ENCODE assay signal across 9 cellular contexts in genomic region chr10:119208553-119208940, GRCh38. TPM values are rescaled to one million over a fixed set of nuclear protein-coding genes. Genes with fewer than 3 reads are reported as not detected.
DNase-seq lines count a peak whose midpoint lies in the region; ATAC-seq lines count a peak whose summit lies in the region.
"Had no signal": no experiment of that assay in that cellular context is flagged by ENCODE, and none has a peak within 500 bp of the region (broad histone marks: within the 10 kb centered on the region; RNA-seq: fewer than 3 reads in every experiment).

No MANE protein-coding gene starts in this region.

- H3K4me3 ChIP-seq in iPS-20b (ENCODE audit: low read length), result peak overlapping the region; percentile 84
- H3K4me3 ChIP-seq in subcutaneous abdominal adipose tissue (ENCODE audit: low read depth in 1 of 5, low read length in 5 of 5), result peak overlapping the region; percentile 81 to 96 (median 89)

- no peak for ATAC-seq in HG03432 (IDR thresholded peaks at IDR 0.05; ENCODE audit: unreplicated experiment)

- intact Hi-C loops in activated T-helper 2 cell treated with anti-CD3 and anti-CD28 coated beads, Interferon-gamma antibody, Interleukin-2, Interleukin-4, amounts not matched to agents 10 μg/mL and 5 μg/mL and 100 μg/mL, durations not matched to agents 14 hours and 24 hours and 36 hours (cut with micrococcal nuclease), result loop anchor here (2.0 to 5.0 kb wide), 4 partner anchors 60 to 449 kb away; no protein-coding TSS in a partner anchor

- peak overlapping the region; percentile 89 for H3K27ac Mint-ChIP-seq in T-helper 2 cell treated with Interferon-gamma antibody and Interleukin-4, amounts not matched to agents 5 μg/mL and 100 μg/mL, for 36 hours
- H3K27ac Mint-ChIP-seq in activated T-helper 2 cell treated with anti-CD3 and anti-CD28 coated beads, Interferon-gamma antibody, Interleukin-2, Interleukin-4, amounts not matched to agents 10 μg/mL and 5 μg/mL and 100 μg/mL, durations not matched to agents 14 hours and 24 hours and 36 hours, result peak overlapping the region; percentile 91

- peaks cover 23% of the 10 kb centered on the region for H3K27me3 ChIP-seq in iPS-20b (ENCODE audit: insufficient read depth, low read length)
- H3K27me3 ChIP-seq in subcutaneous abdominal adipose tissue (ENCODE audit: control insufficient read depth in 5 of 5, insufficient read depth in 4 of 5, low read length in 5 of 5), result peaks cover 0 to 3% (median 0%) of the 10 kb centered on the region in 5 donors

- H3K36me3 ChIP-seq in iPS-20b (ENCODE audit: insufficient read depth, low read depth, low read length) (no peaks in the 10 kb centered on the region), subcutaneous abdominal adipose tissue (ENCODE audit: control insufficient read depth in 5 of 5, insufficient read depth in 5 of 5, low read length in 5 of 5) (peaks cover 0 to 3% (median 0%) of the 10 kb centered on the region in 5 donors)

- H3K4me3 Mint-ChIP-seq in T-helper 2 cell treated with Interferon-gamma antibody and Interleukin-4, amounts not matched to agents 5 μg/mL and 100 μg/mL, for 36 hours, result peak overlapping the region; percentile 93
- peak overlapping the region; percentile 92 for H3K4me3 Mint-ChIP-seq in activated T-helper 2 cell treated with anti-CD3 and anti-CD28 coated beads, Interferon-gamma antibody, Interleukin-2, Interleukin-4, amounts not matched to agents 10 μg/mL and 5 μg/mL and 100 μg/mL, durations not matched to agents 14 hours and 24 hours and 36 hours (ENCODE audit: low read depth)

- H3K4me1 Mint-ChIP-seq in T-helper 2 cell treated with Interferon-gamma antibody and Interleukin-4, amounts not matched to agents 5 μg/mL and 100 μg/mL, for 36 hours (ENCODE audit: low read depth), result peaks cover 46% of the 10 kb centered on the region
- peaks cover 48% of the 10 kb centered on the region for H3K4me1 Mint-ChIP-seq in activated T-helper 2 cell treated with anti-CD3 and anti-CD28 coated beads, Interferon-gamma antibody, Interleukin-2, Interleukin-4, amounts not matched to agents 10 μg/mL and 5 μg/mL and 100 μg/mL, durations not matched to agents 14 hours and 24 hours and 36 hours (ENCODE audit: low read depth)

- no peak overlapping the region for H3K9ac ChIP-seq in iPS-20b (ENCODE audit: low read depth, low read length)
- H3K9ac ChIP-seq in subcutaneous abdominal adipose tissue (ENCODE audit: low read length in 5 of 5), result peak overlapping the region in 3 of 5 donors; percentile 70 to 77 (median 77)

- no peak for DNase-seq in T-helper 2 cell treated with Interferon-gamma antibody and Interleukin-4, amounts not matched to agents 5 μg/mL and 100 μg/mL, for 36 hours (ENCODE audit: low spot score)
- DNase-seq in T-helper 2 cell (no peak), NCI-H82 (lab: John Stamatoyannopoulos, UW) (no peak), NCI-H345 (lab: John Stamatoyannopoulos, UW) (no peak)
- no peak for DNase-seq in activated T-helper 2 cell treated with anti-CD3 and anti-CD28 coated beads, Interferon-gamma antibody, Interleukin-2, Interleukin-4, amounts not matched to agents 10 μg/mL and 5 μg/mL and 100 μg/mL, durations not matched to agents 14 hours and 24 hours and 36 hours (ENCODE audit: low spot score)
- DNase-seq: 8988T had no signal

- H3K27me3 Mint-ChIP-seq in T-helper 2 cell treated with Interferon-gamma antibody and Interleukin-4, amounts not matched to agents 5 μg/mL and 100 μg/mL, for 36 hours (ENCODE audit: low read depth), result no peaks in the 10 kb centered on the region
- H3K27me3 Mint-ChIP-seq in activated T-helper 2 cell treated with anti-CD3 and anti-CD28 coated beads, Interferon-gamma antibody, Interleukin-2, Interleukin-4, amounts not matched to agents 10 μg/mL and 5 μg/mL and 100 μg/mL, durations not matched to agents 14 hours and 24 hours and 36 hours (ENCODE audit: low read depth), result no peaks in the 10 kb centered on the region

- H3K4me1 ChIP-seq in iPS-20b (ENCODE audit: insufficient read depth, low read length), result peaks cover 20% of the 10 kb centered on the region
- peaks cover 4 to 56% (median 50%) of the 10 kb centered on the region in 5 donors for H3K4me1 ChIP-seq in subcutaneous abdominal adipose tissue (ENCODE audit: control insufficient read depth in 5 of 5, insufficient read depth in 5 of 5, low read length in 5 of 5)

- peaks cover 16% of the 10 kb centered on the region for H3K36me3 Mint-ChIP-seq in T-helper 2 cell treated with Interferon-gamma antibody and Interleukin-4, amounts not matched to agents 5 μg/mL and 100 μg/mL, for 36 hours (ENCODE audit: low read depth)
- peaks cover 10% of the 10 kb centered on the region for H3K36me3 Mint-ChIP-seq in activated T-helper 2 cell treated with anti-CD3 and anti-CD28 coated beads, Interferon-gamma antibody, Interleukin-2, Interleukin-4, amounts not matched to agents 10 μg/mL and 5 μg/mL and 100 μg/mL, durations not matched to agents 14 hours and 24 hours and 36 hours (ENCODE audit: low read depth)

- H3K9me3 ChIP-seq in iPS-20b (ENCODE audit: insufficient read depth, low read depth, low read length) (no peaks in the 10 kb centered on the region), subcutaneous abdominal adipose tissue (ENCODE audit: control insufficient read depth in 5 of 5, low read length in 5 of 5) (no peaks in the 10 kb centered on the region)

- no peak overlapping the region for H3K27ac ChIP-seq in iPS-20b (ENCODE audit: low read length)
- peak overlapping the region; percentile 84 for H3K27ac ChIP-seq in subcutaneous abdominal adipose tissue (ENCODE audit: low read depth, low read length)

- H3K9me3 Mint-ChIP-seq in T-helper 2 cell treated with Interferon-gamma antibody and Interleukin-4, amounts not matched to agents 5 μg/mL and 100 μg/mL, for 36 hours, result no peaks in the 10 kb centered on the region
- H3K9me3 Mint-ChIP-seq in activated T-helper 2 cell treated with anti-CD3 and anti-CD28 coated beads, Interferon-gamma antibody, Interleukin-2, Interleukin-4, amounts not matched to agents 10 μg/mL and 5 μg/mL and 100 μg/mL, durations not matched to agents 14 hours and 24 hours and 36 hours, result no peaks in the 10 kb centered on the region

RNA-seq across cellular contexts. Expression of gene GRK5, which starts 1.2 kb away (rescaled TPM):
- 24.4 and 24.7 TPM in 2 replicates for total RNA-seq in activated T-helper 2 cell treated with anti-CD3 and anti-CD28 coated beads, Interferon-gamma antibody, Interleukin-2, Interleukin-4, amounts not matched to agents 10 μg/mL and 5 μg/mL and 100 μg/mL, durations not matched to agents 14 hours and 24 hours and 36 hours

RNA-seq across cellular contexts. Expression of gene PRDX3, which starts 29.9 kb away (rescaled TPM):
- 177 and 182 TPM in 2 replicates for total RNA-seq in activated T-helper 2 cell treated with anti-CD3 and anti-CD28 coated beads, Interferon-gamma antibody, Interleukin-2, Interleukin-4, amounts not matched to agents 10 μg/mL and 5 μg/mL and 100 μg/mL, durations not matched to agents 14 hours and 24 hours and 36 hours

RNA-seq across cellular contexts. Expression of gene SFXN4, which starts 43.0 kb away (rescaled TPM):
- total RNA-seq in activated T-helper 2 cell treated with anti-CD3 and anti-CD28 coated beads, Interferon-gamma antibody, Interleukin-2, Interleukin-4, amounts not matched to agents 10 μg/mL and 5 μg/mL and 100 μg/mL, durations not matched to agents 14 hours and 24 hours and 36 hours, result 43.5 and 44.8 TPM in 2 replicates
